ENCODE assay signal across 8 cellular contexts in genomic region chr1:25148673-25149300, GRCh38.
DNase-seq lines count a peak whose midpoint lies in the region; ATAC-seq and TF ChIP-seq lines count a peak whose summit lies in the region.
"Had no signal": no experiment of that assay in that cellular context is flagged by ENCODE, and none has a peak within 500 bp of the region (broad histone marks: within the 10 kb centered on the region; RNA-seq: fewer than 3 reads in every experiment).

No MANE protein-coding gene starts in this region.

- TF ChIP-seq CTCF in GM12873 (IDR thresholded peaks at IDR 0.05; ENCODE audit: insufficient read depth, low read depth, low read length, missing control alignments): peak; percentile 71

- DNase-seq in MV-4-11 (lab: John Stamatoyannopoulos, UW) (peak; percentile 66), amniotic epithelial cell (ENCODE audit: low read depth) (peak; percentile 13), myocyte (ENCODE audit: low read depth) (peak; percentile 21), NCI-H2081 treated with DMSO at 0.1 percent for 48 hours (lab: John Stamatoyannopoulos, UW) (no peak)
- DNase-seq: NCI-H1092 treated with DMSO at 0.1 percent for 48 hours had no signal

- ATAC-seq in HG03342 (IDR thresholded peaks at IDR 0.05; ENCODE audit: unreplicated experiment): no peak
- no peak for ATAC-seq in GM18498 (IDR thresholded peaks at IDR 0.05; ENCODE audit: unreplicated experiment)
